Comparison of ENCODE assay signal across 34 cellular contexts in the genomic region with DNA sequence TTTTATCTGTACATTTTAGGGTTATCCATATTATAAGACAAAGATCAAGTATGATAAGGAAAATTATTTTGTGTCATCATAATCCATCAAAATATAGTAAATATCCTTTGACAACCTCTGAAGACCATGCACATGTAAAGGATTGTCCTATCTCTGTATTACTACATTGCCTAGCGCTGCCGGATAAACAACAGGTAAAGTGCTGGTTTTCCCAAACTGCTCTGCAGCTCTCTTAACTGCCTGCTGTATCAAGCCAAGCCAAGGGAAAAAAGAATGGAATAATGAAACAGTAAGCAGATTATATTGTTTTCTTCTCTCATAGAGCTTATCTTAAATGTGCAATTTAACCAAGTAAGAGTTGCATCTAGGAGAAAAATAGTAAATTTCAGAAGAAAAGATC.
"Had no signal": no experiment of that assay in that cellular context is flagged by ENCODE, and none has a peak within 500 bp of the region (broad histone marks: within the 10 kb centered on the region; RNA-seq: fewer than 3 reads in every experiment).

No MANE protein-coding gene starts in this region.

- H3K27ac ChIP-seq: KMS-11 had no signal

- H3K4me3 ChIP-seq: MG63 had no signal

- H3K36me3 ChIP-seq: MG63 had no signal

- DNase-seq: Karpas-422, Kasumi-1, MG63, MM.1S, MV-4-11, NCI-H1048, NCI-H1092, NCI-H1092 treated with DMSO at 0.1 percent for 48 hours, NCI-H1105, NCI-H1105 treated with DMSO at 0.1 percent for 48 hours, NCI-H1417, NCI-H1417 treated with DMSO at 0.1 percent for 48 hours, NCI-H1436, NCI-H1436 treated with DMSO at 0.1 percent for 48 hours, NCI-H146, NCI-H1694, NCI-H1694 treated with DMSO at 0.1 percent for 48 hours, NCI-H187, NCI-H187 treated with DMSO at 0.1 percent for 48 hours, NCI-H1930, NCI-H2029, NCI-H2029 treated with DMSO at 0.1 percent for 48 hours, NCI-H2081, NCI-H2081 treated with DMSO at 0.1 percent for 48 hours, NCI-H2107, NCI-H2171, NCI-H2171 treated with DMSO at 0.1 percent for 48 hours, NCI-H2227 treated with DMSO at 0.1 percent for 48 hours, NCI-H226, NCI-H345, NCI-H446, NCI-H446 treated with DMSO at 0.1 percent for 48 hours, NCI-H510A had no signal

- H3K9me3 ChIP-seq: MG63 had no signal
